8 cellular contexts compared by ENCODE assay signal in genomic region chr16:46972971-46973456, GRCh38. TPM values are rescaled to one million over a fixed set of nuclear protein-coding genes. Genes with fewer than 3 reads are reported as not detected.
A peak's percentile ranks its signal among the peaks of the same experiment; 100 is the strongest.
DNase-seq lines count a peak whose midpoint lies in the region; ATAC-seq lines count a peak whose summit lies in the region.

No MANE protein-coding gene starts in this region.

- 0 to 1% (median 0%) methylated on average over 58 to 61 of the region's 61 CpGs for WGBS in adipose tissue, 3 donors

- H3K27ac ChIP-seq in adipose tissue (ENCODE audit: low read depth, low read length) = peak overlapping the region; percentile 81
- peak overlapping the region; percentile 91 to 99 (median 95) for H3K27ac ChIP-seq in skin epidermis

- peak; percentile 41 for ATAC-seq in HG02970 (IDR thresholded peaks at IDR 0.05; ENCODE audit: low FRiP score, unreplicated experiment)

- peak overlapping the region; percentile 85 to 94 (median 91) for H3K4me3 ChIP-seq in skin epidermis

- in situ Hi-C loops in SK-MEL-5 (cut with HindIII; ENCODE audit: low pct_unique_long_range_greater_than_20kb, low sequenced_read_pairs) = no loop called here

- DNase-seq in NCI-H1417 (lab: John Stamatoyannopoulos, UW) (peak in 2 of 3 experiments; percentile 76 to 77), NCI-H1417 treated with DMSO at 0.1 percent for 48 hours (lab: John Stamatoyannopoulos, UW) (no peak), SK-MEL-5 (ENCODE audit: low read depth, low spot score) (peak; percentile 8), hypothalamus (lab: John Stamatoyannopoulos, UW) (peak in 30 of 51 donors; percentile 7 to 52 (median 30)), cerebellar cortex (ENCODE audit: low spot score) (no peak)

RNA-seq across cellular contexts. Expression of gene DNAJA2, which starts 0.5 kb away (rescaled TPM):
- total RNA-seq in SK-MEL-5 (2014; rRNA removed; shearing (Covaris generic)) = 74.3 and 86.4 TPM in 2 replicates
- 28.6 and 37.5 TPM in 2 replicates for polyA plus RNA-seq in SK-MEL-5 (2015; cell fraction: cytosol; rRNA removed)
- 22.2 and 23.2 TPM in 2 replicates for polyA plus RNA-seq in SK-MEL-5 (2015; cell fraction: nucleus; rRNA removed)
- 10 to 100 TPM; 17.0 to 43.3 (median 37.1) TPM for polyA plus RNA-seq in adipose tissue

Comparison
In these comparisons a context has a peak if more than half of its experiments do, and no peak if none do; other contexts are left out.
1. DNase-seq: peak in NCI-H1417 (2 of 3), SK-MEL-5 (single experiment) and hypothalamus (30 of 51); none in NCI-H1417 treated with DMSO at 0.1 percent for 48 hours (single experiment) and cerebellar cortex (single experiment).